Comparison of ENCODE assay signal across 23 cellular contexts in the genomic region with DNA sequence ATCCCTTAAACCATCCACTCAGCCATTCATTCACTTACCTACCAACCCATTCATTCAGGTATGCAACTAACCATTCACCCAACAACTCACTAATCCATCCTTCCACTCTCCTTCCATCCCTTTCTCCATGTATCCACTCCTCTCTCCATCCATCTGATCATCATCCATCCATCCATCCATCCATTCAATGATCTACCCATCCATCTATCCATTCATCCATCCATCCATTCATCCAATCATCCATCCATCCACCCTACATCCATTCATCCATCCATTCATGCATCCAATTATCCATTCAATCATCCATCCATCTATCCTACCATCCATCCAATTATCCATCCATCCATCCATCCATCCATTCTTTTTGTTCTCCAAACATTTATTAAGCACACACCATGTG. TPM values are rescaled to one million over a fixed set of nuclear protein-coding genes. Genes with fewer than 3 reads are reported as not detected.
DNase-seq lines count a peak whose midpoint lies in the region; ATAC-seq and TF ChIP-seq lines count a peak whose summit lies in the region.
"Had no signal": no experiment of that assay in that cellular context is flagged by ENCODE, and none has a peak within 500 bp of the region (broad histone marks: within the 10 kb centered on the region; RNA-seq: fewer than 3 reads in every experiment).

No MANE protein-coding gene starts in this region.

- CTCF ChIA-PET in activated CD4-positive, alpha-beta T cell treated with anti-CD3 and anti-CD28 coated beads, Interleukin-2, amount 10 ng/mL, durations not matched to agents 7 days and 5 days (lab: Charles Lee) = no interaction called here

- H3K36me3 Mint-ChIP-seq in stimulated activated memory B cell treated with anti-CD40 and anti-IgM and Interleukin-4, amounts not matched to agents 10 μg/mL and 1 μg/mL and 100 μg/mL, for 72 hours = no peaks in the 10 kb centered on the region
- H3K36me3 Mint-ChIP-seq in activated CD4-positive, alpha-beta T cell treated with anti-CD3 and anti-CD28 coated beads, Interleukin-2, amount 10 ng/mL, durations not matched to agents 7 days and 5 days (ENCODE audit: low read depth) = peaks cover 4% of the 10 kb centered on the region
- H3K36me3 Mint-ChIP-seq: IgD-negative memory B cell had no signal

- H3K27me3 Mint-ChIP-seq in stimulated activated memory B cell treated with anti-CD40 and anti-IgM and Interleukin-4, amounts not matched to agents 10 μg/mL and 1 μg/mL and 100 μg/mL, for 72 hours = no peaks in the 10 kb centered on the region
- peaks cover 9% of the 10 kb centered on the region for H3K27me3 Mint-ChIP-seq in activated CD4-positive, alpha-beta T cell treated with anti-CD3 and anti-CD28 coated beads, Interleukin-2, amount 10 ng/mL, durations not matched to agents 7 days and 5 days
- H3K27me3 Mint-ChIP-seq: CD4-positive, CD25-positive, alpha-beta regulatory T cell; IgD-negative memory B cell had no signal

- peaks cover 25% of the 10 kb centered on the region for H3K4me1 Mint-ChIP-seq in stimulated activated memory B cell treated with anti-CD40 and anti-IgM and Interleukin-4, amounts not matched to agents 10 μg/mL and 1 μg/mL and 100 μg/mL, for 72 hours
- H3K4me1 Mint-ChIP-seq in activated CD4-positive, alpha-beta T cell treated with anti-CD3 and anti-CD28 coated beads, Interleukin-2, amount 10 ng/mL, durations not matched to agents 7 days and 5 days = peaks cover 12% of the 10 kb centered on the region
- H3K4me1 Mint-ChIP-seq: H9 had no signal

- H3K4me2 ChIP-seq in GM23248 (ENCODE audit: unreplicated experiment) = peak overlapping the region; percentile 69

- no peaks in the 10 kb centered on the region for H4K20me1 ChIP-seq in GM23248 (ENCODE audit: insufficient read depth)

- peaks cover 51% of the 10 kb centered on the region for H3F3A ChIP-seq in GM23248 (ENCODE audit: insufficient read depth)

- H3K9me3 ChIP-seq in GM23248 (ENCODE audit: low read depth) = no peaks in the 10 kb centered on the region
- H3K9me3 ChIP-seq: BE2C had no signal

- H3K4me1 ChIP-seq in GM23248 (ENCODE audit: insufficient read depth) = peaks cover 51% of the 10 kb centered on the region
- H3K4me1 ChIP-seq: BE2C had no signal

- no peak overlapping the region for H3K4me3 ChIP-seq in GM23248

- no peak overlapping the region for H3K9ac ChIP-seq in GM23248

- no peak overlapping the region for H2AFZ ChIP-seq in GM23248

- in situ Hi-C loops in GM23248 (cut with MboI) = no loop called here

- POLR2A ChIA-PET in activated CD4-positive, alpha-beta T cell treated with anti-CD3 and anti-CD28 coated beads, Interleukin-2, amount 10 ng/mL, durations not matched to agents 7 days and 5 days (lab: Charles Lee) = no interaction called here

- no peak for ATAC-seq in stimulated activated memory B cell treated with anti-CD40 and anti-IgM and Interleukin-4, amounts not matched to agents 10 μg/mL and 1 μg/mL and 100 μg/mL, for 72 hours

- no peaks in the 10 kb centered on the region for H3K79me2 ChIP-seq in GM23248 (ENCODE audit: insufficient read depth)

- no peak for DNase-seq in GM23248
- DNase-seq in activated CD4-positive, alpha-beta T cell treated with anti-CD3 and anti-CD28 coated beads, Interleukin-2, amount 10 ng/mL, durations not matched to agents 7 days and 5 days = no peak
- DNase-seq in stimulated activated CD4-positive, alpha-beta T cell treated with anti-CD3 and anti-CD28 coated beads, Interleukin-4, amount 100 ng/mL, for 4 hours = no peak
- DNase-seq in stimulated activated CD4-positive, alpha-beta T cell treated with anti-CD3 and anti-CD28 coated beads, Interleukin-15, amount 100 ng/mL, for 24 hours = no peak
- DNase-seq in effector CD8-positive, alpha-beta T cell (lab: John Stamatoyannopoulos, UW) = no peak
- DNase-seq: ACHN; BE2C; CD4-positive, CD25-positive, alpha-beta regulatory T cell; CD8-positive, alpha-beta memory T cell; COR-L47; DMS 273 treated with DMSO at 0.1 percent for 48 hours; DMS53; DND-41; EL; GOT3; H9; KG1 had no signal

- H3K9me2 ChIP-seq in GM23248 (ENCODE audit: insufficient read depth) = no peaks in the 10 kb centered on the region

- no peak overlapping the region for H3K4me3 Mint-ChIP-seq in stimulated activated memory B cell treated with anti-CD40 and anti-IgM and Interleukin-4, amounts not matched to agents 10 μg/mL and 1 μg/mL and 100 μg/mL, for 72 hours
- no peak overlapping the region for H3K4me3 Mint-ChIP-seq in activated CD4-positive, alpha-beta T cell treated with anti-CD3 and anti-CD28 coated beads, Interleukin-2, amount 10 ng/mL, durations not matched to agents 7 days and 5 days
- H3K4me3 Mint-ChIP-seq: CD4-positive, CD25-positive, alpha-beta regulatory T cell; CD8-positive, alpha-beta memory T cell; H9 had no signal

- peak overlapping the region; percentile 6 for H3K27ac Mint-ChIP-seq in stimulated activated memory B cell treated with anti-CD40 and anti-IgM and Interleukin-4, amounts not matched to agents 10 μg/mL and 1 μg/mL and 100 μg/mL, for 72 hours
- H3K27ac Mint-ChIP-seq in activated CD4-positive, alpha-beta T cell treated with anti-CD3 and anti-CD28 coated beads, Interleukin-2, amount 10 ng/mL, durations not matched to agents 7 days and 5 days = no peak overlapping the region
- H3K27ac Mint-ChIP-seq: H9 had no signal

- H3K9me3 Mint-ChIP-seq in stimulated activated memory B cell treated with anti-CD40 and anti-IgM and Interleukin-4, amounts not matched to agents 10 μg/mL and 1 μg/mL and 100 μg/mL, for 72 hours = peaks cover 5% of the 10 kb centered on the region
- peaks cover 2% of the 10 kb centered on the region for H3K9me3 Mint-ChIP-seq in activated CD4-positive, alpha-beta T cell treated with anti-CD3 and anti-CD28 coated beads, Interleukin-2, amount 10 ng/mL, durations not matched to agents 7 days and 5 days
- H3K9me3 Mint-ChIP-seq: CD8-positive, alpha-beta memory T cell; H9 had no signal

- no peak for TF ChIP-seq CTCF in 22Rv1 (IDR thresholded peaks at IDR 0.05)
- no peak for TF ChIP-seq CTCF in VCaP (conservative IDR thresholded peaks at IDR 0.05)

- H3K36me3 ChIP-seq in GM23248 (ENCODE audit: low read depth) = no peaks in the 10 kb centered on the region
- H3K36me3 ChIP-seq: BE2C had no signal

- no peaks in the 10 kb centered on the region for H3K27me3 ChIP-seq in GM23248 (replicated peaks; ENCODE audit: insufficient read depth)

- H3K27ac ChIP-seq in 22Rv1 = peak overlapping the region; percentile 72
- peak overlapping the region; percentile 95 for H3K27ac ChIP-seq in GM23248
- H3K27ac ChIP-seq in VCaP = peak overlapping the region; percentile 51
- H3K27ac ChIP-seq: HL-60 had no signal

RNA-seq across cellular contexts. Expression of a gene that starts 13.8 kb away (rescaled TPM):
- total RNA-seq in GM23248 (2014; rRNA removed; shearing (Covaris generic)) = not detected in 2 replicates
- polyA plus RNA-seq in GM23248 (2016; fragmentation: Nextera tagmentation; extraction: Ambion mirVana) = 0.38 and 0.41 TPM in 2 replicates
- total RNA-seq in activated CD4-positive, alpha-beta T cell treated with anti-CD3 and anti-CD28 coated beads, Interleukin-2, amount 10 ng/mL, durations not matched to agents 7 days and 5 days = under 1 TPM in 1 of 2 experiments, not detected in 1; 0.06 TPM
- total RNA-seq: G401 had no signal
